ENCODE assay signal across 26 cellular contexts in the genomic region with DNA sequence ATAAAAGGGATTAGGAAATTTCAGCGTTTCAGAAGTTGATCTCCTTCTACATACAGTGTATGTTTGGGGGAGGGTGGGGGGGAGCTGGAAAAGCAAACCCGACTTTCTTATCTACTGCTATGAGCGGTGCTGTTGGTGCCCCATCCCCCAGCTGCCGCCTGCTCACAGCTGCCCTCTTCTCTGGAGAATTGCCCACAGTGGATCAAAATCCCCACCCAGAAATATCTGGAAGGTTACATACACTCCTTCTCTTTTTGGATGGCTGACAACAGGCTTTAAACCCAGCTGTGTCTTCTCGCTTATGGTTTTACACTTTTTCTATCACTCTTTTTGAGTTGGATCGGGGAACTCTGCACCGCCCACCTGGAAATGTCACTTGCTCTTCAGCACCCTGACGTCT.
"Had no signal": no experiment of that assay in that cellular context is flagged by ENCODE, and none has a peak within 500 bp of the region (broad histone marks: within the 10 kb centered on the region; RNA-seq: fewer than 3 reads in every experiment).

No MANE protein-coding gene starts in this region.

- ATAC-seq: activated CD8-positive, alpha-beta memory T cell treated with anti-CD3 and anti-CD28 coated beads, Interleukin-2, amount 10 ng/mL, durations not matched to agents 7 days and 5 days; Panc1 had no signal

- H3K9me3 ChIP-seq: breast epithelium, SJSA1 had no signal

- H3K27ac ChIP-seq: breast epithelium, RWPE1, SJSA1 had no signal

- H3K27me3 ChIP-seq: SJSA1 had no signal

- H3K4me1 ChIP-seq: breast epithelium, SJSA1 had no signal

- H3K36me3 ChIP-seq: breast epithelium, SJSA1 had no signal

- H3K4me3 ChIP-seq: breast epithelium, SJSA1 had no signal

- DNase-seq: activated B cell treated with CpG ODN at 0.5 μM for 24 hours; activated CD4-positive, alpha-beta T cell treated with anti-CD3 and anti-CD28 coated beads for 1 hour; activated CD4-positive, alpha-beta T cell treated with anti-CD3 and anti-CD28 coated beads, Interleukin-2, amount 10 ng/mL, durations not matched to agents 24 days and 14 days; activated CD4-positive, alpha-beta T cell treated with anti-CD3 and anti-CD28 coated beads, Interleukin-2, amount 50 U/mL, for 48 hours; activated CD8-positive, alpha-beta memory T cell treated with anti-CD3 and anti-CD28 coated beads, Interleukin-2, amount 10 ng/mL, durations not matched to agents 7 days and 5 days; activated effector memory CD4-positive, alpha-beta T cell treated with Interleukin-2 at 50 U/mL for 16 hours; activated naive CD4-positive, alpha-beta T cell; activated T-cell treated with anti-CD3 and anti-CD28 coated beads, Interleukin-2, amount 50 U/mL, for 24 hours; aorta; KG1; NCI-H146; NCI-H187 treated with DMSO at 0.1 percent for 48 hours; NCI-H2081 treated with DMSO at 0.1 percent for 48 hours; NCI-H2171; NCI-H226; NCI-H526; NCI-H774; NK-92 treated with Interleukin-12 subunit alpha and Interleukin-12 subunit beta, amount 100 ng/mL, for 24 hours; OCI-M1; Right ventricle myocardium superior; T-helper 2 cell; T1000 had no signal
